19 cellular contexts compared by ENCODE assay signal in genomic region chr20:59830107-59831023, GRCh38.
DNase-seq lines count a peak whose midpoint lies in the region; ATAC-seq, FAIRE-seq and TF ChIP-seq lines count a peak whose summit lies in the region.
"Had no signal": no experiment of that assay in that cellular context is flagged by ENCODE, and none has a peak within 500 bp of the region (broad histone marks: within the 10 kb centered on the region; RNA-seq: fewer than 3 reads in every experiment).

No MANE protein-coding gene starts in this region.

- CTCF ChIA-PET in HepG2 (lab: Yijun Ruan, JAX; ENCODE audit: low intra/inter-chr PET ratio, low total read pairs): no interaction called here

- H3K4me1 Mint-ChIP-seq in stimulated activated naive CD8-positive, alpha-beta T cell treated with anti-CD3 and anti-CD28 coated beads, Interleukin-15, amount 100 ng/mL, for 72 hours: no peaks in the 10 kb centered on the region
- H3K4me1 Mint-ChIP-seq: activated CD4-positive, alpha-beta T cell treated with anti-CD3 and anti-CD28 coated beads, Interleukin-2, amount 10 ng/mL, durations not matched to agents 7 days and 5 days; B cell; stimulated activated effector memory CD8-positive, alpha-beta T cell treated with anti-CD3 and anti-CD28 coated beads, Interleukin-12 subunit alpha, Interleukin-12 subunit beta, amount 100 ng/mL, for 72 hours had no signal

- TF ChIP-seq EP300 in HepG2 (IDR thresholded peaks at IDR 0.05; ENCODE audit: low read depth in 2 of 2, low read length in 2 of 2) (no peak), HepG2 (CRISPR knock-in tag; IDR thresholded peaks at IDR 0.05; ENCODE audit: borderline replicate concordance) (no peak)

- no peaks in the 10 kb centered on the region for H3K36me3 ChIP-seq in HepG2 (replicated peaks in 1 of 2; ENCODE audit: control insufficient read depth in 1 of 2, insufficient read depth in 2 of 2, low read length in 2 of 2)
- no peaks in the 10 kb centered on the region for H3K36me3 ChIP-seq in right lobe of liver
- H3K36me3 ChIP-seq: gastroesophageal sphincter had no signal

- FAIRE-seq in HepG2 (lab: Jason Lieb, UNC): no peak
- peak; percentile 77 for FAIRE-seq in urothelium cell line (lab: Jason Lieb, UNC)
- FAIRE-seq: H1 had no signal

- ATAC-seq in HepG2 (no peak), right lobe of liver (no peak), foreskin keratinocyte (no peak), left colon (no peak), GM21360 (IDR thresholded peaks at IDR 0.05; ENCODE audit: unreplicated experiment) (no peak)
- ATAC-seq in stimulated activated naive CD8-positive, alpha-beta T cell treated with anti-CD3 and anti-CD28 coated beads, Interleukin-15, amount 100 ng/mL, for 72 hours: no peak
- ATAC-seq: gastroesophageal sphincter; stimulated activated effector memory CD8-positive, alpha-beta T cell treated with anti-CD3 and anti-CD28 coated beads, Interleukin-12 subunit alpha, Interleukin-12 subunit beta, amount 100 ng/mL, for 72 hours; T-helper 17 cell had no signal

- intact Hi-C loops in HepG2 (cut with micrococcal nuclease; ENCODE audit: unreplicated experiment): no loop called here
- intact Hi-C loops in right lobe of liver (cut with DNase I): no loop called here
- intact Hi-C loops in left colon (cut with DNase I, micrococcal nuclease): no loop called here

- no TSS peak for BruUV-seq in HepG2 (replicated peaks; lab: Mats Ljungman, UMichigan)

- DNase-seq in HepG2 (ENCODE audit: low spot score): no peak
- no peak for DNase-seq in right lobe of liver
- peak; percentile 71 for DNase-seq in NCI-H510A (lab: John Stamatoyannopoulos, UW)
- peak in 1 of 2 donors; percentile 56 for DNase-seq in foreskin keratinocyte
- no peak for DNase-seq in urothelium cell line (ENCODE audit: low spot score)
- no peak for DNase-seq in stimulated activated naive CD8-positive, alpha-beta T cell treated with anti-CD3 and anti-CD28 coated beads, Interleukin-15, amount 100 ng/mL, for 72 hours
- DNase-seq in left colon: no peak
- DNase-seq: effector CD8-positive, alpha-beta T cell; EL; naive B cell; OCI-M1; stimulated activated CD4-positive, alpha-beta T cell treated with anti-CD3 and anti-CD28 coated beads, Interleukin-4, amount 100 ng/mL, for 1 hour; T-helper 17 cell had no signal

- no peak for TF ChIP-seq RAD21 in HepG2 (CRISPR knock-in tag; IDR thresholded peaks at IDR 0.05)

- TF ChIP-seq POLR2A in HepG2 (IDR thresholded peaks at IDR 0.05; ENCODE audit: insufficient read depth in 1 of 2, low read depth in 2 of 2, low read length in 2 of 2) (no peak), right lobe of liver (IDR thresholded peaks at IDR 0.05) (no peak)

- H3K4me2 ChIP-seq in HepG2 (ENCODE audit: low read depth, low read length): no peak overlapping the region

- H3K27me3 Mint-ChIP-seq in stimulated activated naive CD8-positive, alpha-beta T cell treated with anti-CD3 and anti-CD28 coated beads, Interleukin-15, amount 100 ng/mL, for 72 hours: peaks cover 34% of the 10 kb centered on the region

- H3K4me1 ChIP-seq in HepG2 (ENCODE audit: insufficient read depth, low read length) (no peaks in the 10 kb centered on the region), right lobe of liver (no peaks in the 10 kb centered on the region), foreskin keratinocyte (peaks cover 43% of the 10 kb centered on the region)

- H3K79me2 ChIP-seq in HepG2 (ENCODE audit: insufficient read depth, low read length): no peaks in the 10 kb centered on the region

- H3K9me3 ChIP-seq in HepG2 (ENCODE audit: low read length) (no peaks in the 10 kb centered on the region), right lobe of liver (no peaks in the 10 kb centered on the region)
- H3K9me3 ChIP-seq: gastroesophageal sphincter had no signal

- H3K9me3 Mint-ChIP-seq in stimulated activated naive CD8-positive, alpha-beta T cell treated with anti-CD3 and anti-CD28 coated beads, Interleukin-15, amount 100 ng/mL, for 72 hours: no peaks in the 10 kb centered on the region
- H3K9me3 Mint-ChIP-seq: activated CD4-positive, alpha-beta T cell treated with anti-CD3 and anti-CD28 coated beads, Interleukin-2, amount 10 ng/mL, durations not matched to agents 7 days and 5 days; stimulated activated effector memory CD8-positive, alpha-beta T cell treated with anti-CD3 and anti-CD28 coated beads, Interleukin-12 subunit alpha, Interleukin-12 subunit beta, amount 100 ng/mL, for 72 hours had no signal

- WGBS in HepG2 (ENCODE audit: low lambda C conversion rate): 1% methylated on average over 13 of the region's 13 CpGs
- 35% methylated on average over 6 of the region's 13 CpGs for WGBS in right lobe of liver (ENCODE audit: insufficient coverage, low coverage, low lambda C conversion rate, missing lambda C conversion rate)

- POLR2A ChIA-PET in HepG2 (lab: Yijun Ruan, JAX): no interaction called here

- in situ Hi-C loops in HepG2 (cut with HindIII; ENCODE audit: extremely low pct_ligation_motif_present, low pct_unique_long_range_greater_than_20kb): no loop called here

- H3K27me3 ChIP-seq in HepG2 (ENCODE audit: control insufficient read depth in 1 of 2, insufficient read depth in 2 of 2, low read length in 2 of 2) (peaks cover 18 to 30% of the 10 kb centered on the region in 2 experiments; a peak in 4 of 5 replicates), right lobe of liver (no peaks in the 10 kb centered on the region), foreskin keratinocyte (no peaks in the 10 kb centered on the region)

- H3K4me3 ChIP-seq in HepG2 (replicated peaks in 1 of 3; ENCODE audit: insufficient read depth in 1 of 3, low read depth in 2 of 3, low read length in 3 of 3): no peak overlapping the region
- no peak overlapping the region for H3K4me3 ChIP-seq in right lobe of liver
- H3K4me3 ChIP-seq: gastroesophageal sphincter had no signal

- no peak overlapping the region for H3K27ac ChIP-seq in HepG2 (ENCODE audit: extremely low read length, insufficient read depth, low read length)
- no peak overlapping the region for H3K27ac ChIP-seq in right lobe of liver
- H3K27ac ChIP-seq in foreskin keratinocyte: peak overlapping the region; percentile 65
- H3K27ac ChIP-seq: gastroesophageal sphincter had no signal

- H3K4me3 Mint-ChIP-seq in stimulated activated naive CD8-positive, alpha-beta T cell treated with anti-CD3 and anti-CD28 coated beads, Interleukin-15, amount 100 ng/mL, for 72 hours: no peak overlapping the region
- H3K4me3 Mint-ChIP-seq: activated CD4-positive, alpha-beta T cell treated with anti-CD3 and anti-CD28 coated beads, Interleukin-2, amount 10 ng/mL, durations not matched to agents 7 days and 5 days; B cell; stimulated activated effector memory CD8-positive, alpha-beta T cell treated with anti-CD3 and anti-CD28 coated beads, Interleukin-12 subunit alpha, Interleukin-12 subunit beta, amount 100 ng/mL, for 72 hours; T-helper 17 cell had no signal

- H4K20me1 ChIP-seq in HepG2 (ENCODE audit: insufficient read depth, low read length): no peaks in the 10 kb centered on the region; the same call in 1 of the 2 replicates

- H2AFZ ChIP-seq in HepG2 (ENCODE audit: low read length): no peak overlapping the region

- TF ChIP-seq CTCF in HepG2 (CRISPR knock-in tag; IDR thresholded peaks at IDR 0.05) (no peak), right lobe of liver (IDR thresholded peaks at IDR 0.05) (no peak), foreskin keratinocyte (conservative IDR thresholded peaks at IDR 0.05) (peak; percentile 2)

- no peak overlapping the region for H3K9ac ChIP-seq in HepG2 (ENCODE audit: insufficient read depth, low read depth, low read length)

- H3K27ac Mint-ChIP-seq in stimulated activated naive CD8-positive, alpha-beta T cell treated with anti-CD3 and anti-CD28 coated beads, Interleukin-15, amount 100 ng/mL, for 72 hours: peak overlapping the region in 1 of 2 donors; percentile 59
- H3K27ac Mint-ChIP-seq: activated CD4-positive, alpha-beta T cell treated with anti-CD3 and anti-CD28 coated beads, Interleukin-2, amount 10 ng/mL, durations not matched to agents 7 days and 5 days; B cell; stimulated activated effector memory CD8-positive, alpha-beta T cell treated with anti-CD3 and anti-CD28 coated beads, Interleukin-12 subunit alpha, Interleukin-12 subunit beta, amount 100 ng/mL, for 72 hours; T-helper 17 cell had no signal

TF ChIP-seq in HepG2, 621 proteins besides CTCF, POLR2A, EP300 and RAD21 (continues in another document):
- TF ChIP-seq XRCC5 (optimal IDR thresholded peaks at IDR 0.05; ENCODE audit: low read length) (no peak), ZNF563 (CRISPR knock-in tag; IDR thresholded peaks at IDR 0.05) (no peak), ZNF768 (CRISPR knock-in tag; IDR thresholded peaks at IDR 0.05) (no peak), SOX6 (IDR thresholded peaks at IDR 0.05) (0 out of 2 replicates have a peak, but pooled peaks have one; percentile 82), SOX6 (CRISPR knock-in tag; IDR thresholded peaks at IDR 0.05) (no peak), HMG20B (CRISPR knock-in tag; conservative IDR thresholded peaks at IDR 0.05) (no peak), IKZF1 (IDR thresholded peaks at IDR 0.05) (0 out of 2 replicates have a peak, but pooled peaks have one; percentile 44), CBX5 (CRISPR knock-in tag; IDR thresholded peaks at IDR 0.05; ENCODE audit: borderline replicate concordance) (no peak), NFYB (CRISPR knock-in tag; IDR thresholded peaks at IDR 0.05) (no peak), PAWR (CRISPR knock-in tag; IDR thresholded peaks at IDR 0.05; ENCODE audit: borderline replicate concordance) (no peak), SRF (IDR thresholded peaks at IDR 0.05; ENCODE audit: low read depth, low read length) (no peak), MNT (IDR thresholded peaks at IDR 0.05) (0 out of 2 replicates have a peak, but pooled peaks have one; percentile 4), ZNF670 (CRISPR knock-in tag; IDR thresholded peaks at IDR 0.05; ENCODE audit: borderline replicate concordance) (no peak), ZSCAN22 (CRISPR knock-in tag; IDR thresholded peaks at IDR 0.05) (peak; percentile 96), RBAK (CRISPR knock-in tag; IDR thresholded peaks at IDR 0.05) (no peak), ZSCAN20 (CRISPR knock-in tag; IDR thresholded peaks at IDR 0.05; ENCODE audit: borderline replicate concordance) (no peak)
